In genomic region chr19:23817519-23817918, GRCh38 we compare ENCODE assay signal across 9 cellular contexts. TPM values are rescaled to one million over a fixed set of nuclear protein-coding genes. Genes with fewer than 3 reads are reported as not detected.
A peak's percentile ranks its signal among the peaks of the same experiment; 100 is the strongest.
DNase-seq lines count a peak whose midpoint lies in the region; ATAC-seq and TF ChIP-seq lines count a peak whose summit lies in the region.
"Had no signal": no experiment of that assay in that cellular context is flagged by ENCODE, and none has a peak within 500 bp of the region (broad histone marks: within the 10 kb centered on the region; RNA-seq: fewer than 3 reads in every experiment).

No MANE protein-coding gene starts in this region.

- no peaks in the 10 kb centered on the region for H3K27me3 ChIP-seq in foreskin keratinocyte

- no peak overlapping the region for H3K27ac ChIP-seq in foreskin keratinocyte

- no peaks in the 10 kb centered on the region for H3K27me3 Mint-ChIP-seq in activated CD4-positive, alpha-beta T cell treated with anti-CD3 and anti-CD28 coated beads, Interleukin-2, amount 10 ng/mL, durations not matched to agents 7 days and 5 days
- no peaks in the 10 kb centered on the region for H3K27me3 Mint-ChIP-seq in stimulated activated naive B cell treated with anti-CD40 and anti-IgM and Interleukin-4, amounts not matched to agents 10 μg/mL and 1 μg/mL and 100 μg/mL, for 72 hours
- H3K27me3 Mint-ChIP-seq: IgD-negative memory B cell had no signal

- H3K4me1 Mint-ChIP-seq in activated CD4-positive, alpha-beta T cell treated with anti-CD3 and anti-CD28 coated beads, Interleukin-2, amount 10 ng/mL, durations not matched to agents 7 days and 5 days: peaks cover 2% of the 10 kb centered on the region
- H3K4me1 Mint-ChIP-seq in stimulated activated naive B cell treated with anti-CD40 and anti-IgM and Interleukin-4, amounts not matched to agents 10 μg/mL and 1 μg/mL and 100 μg/mL, for 72 hours: no peaks in the 10 kb centered on the region

- DNase-seq in COLO668 (lab: John Stamatoyannopoulos, UW; ENCODE audit: unreplicated experiment) (peak; percentile 35), HK-2 (ENCODE audit: unreplicated experiment) (peak; percentile 18), foreskin keratinocyte (peak in 1 of 2 donors; percentile 22), DMS153 treated with DMSO at 0.1 percent for 48 hours (lab: John Stamatoyannopoulos, UW; ENCODE audit: unreplicated experiment) (no peak)
- DNase-seq in activated CD4-positive, alpha-beta T cell treated with anti-CD3 and anti-CD28 coated beads, Interleukin-2, amount 10 ng/mL, durations not matched to agents 7 days and 5 days: peak; percentile 56
- peak; percentile 17 for DNase-seq in stimulated activated naive B cell treated with anti-CD40 and anti-IgM and Interleukin-4, amounts not matched to agents 10 μg/mL and 1 μg/mL and 100 μg/mL, for 72 hours

- H3K27ac Mint-ChIP-seq in activated CD4-positive, alpha-beta T cell treated with anti-CD3 and anti-CD28 coated beads, Interleukin-2, amount 10 ng/mL, durations not matched to agents 7 days and 5 days: no peak overlapping the region
- H3K27ac Mint-ChIP-seq in stimulated activated naive B cell treated with anti-CD40 and anti-IgM and Interleukin-4, amounts not matched to agents 10 μg/mL and 1 μg/mL and 100 μg/mL, for 72 hours: peak overlapping the region; percentile 63
- H3K27ac Mint-ChIP-seq: IgD-negative memory B cell had no signal

- ATAC-seq in foreskin keratinocyte (no peak), HG03045 (IDR thresholded peaks at IDR 0.05; ENCODE audit: unreplicated experiment) (no peak), HG02642 (IDR thresholded peaks at IDR 0.05; ENCODE audit: poor library complexity, unreplicated experiment) (no peak)
- peak; percentile 70 to 76 for ATAC-seq in stimulated activated naive B cell treated with anti-CD40 and anti-IgM and Interleukin-4, amounts not matched to agents 10 μg/mL and 1 μg/mL and 100 μg/mL, for 72 hours (replicated peaks)

- no peak overlapping the region for H3K4me3 Mint-ChIP-seq in activated CD4-positive, alpha-beta T cell treated with anti-CD3 and anti-CD28 coated beads, Interleukin-2, amount 10 ng/mL, durations not matched to agents 7 days and 5 days
- H3K4me3 Mint-ChIP-seq in stimulated activated naive B cell treated with anti-CD40 and anti-IgM and Interleukin-4, amounts not matched to agents 10 μg/mL and 1 μg/mL and 100 μg/mL, for 72 hours: no peak overlapping the region
- H3K4me3 Mint-ChIP-seq: IgD-negative memory B cell had no signal

- CTCF ChIA-PET in activated CD4-positive, alpha-beta T cell treated with anti-CD3 and anti-CD28 coated beads, Interleukin-2, amount 10 ng/mL, durations not matched to agents 7 days and 5 days (lab: Charles Lee): interaction anchor here (0.7 to 1.7 kb wide), 2 partner anchors 16 to 163 kb away, joined by 3 read pairs; no protein-coding TSS in a partner anchor

- no peaks in the 10 kb centered on the region for H3K36me3 Mint-ChIP-seq in activated CD4-positive, alpha-beta T cell treated with anti-CD3 and anti-CD28 coated beads, Interleukin-2, amount 10 ng/mL, durations not matched to agents 7 days and 5 days (ENCODE audit: low read depth)
- peaks cover 0 to 4% of the 10 kb centered on the region in 2 donors for H3K36me3 Mint-ChIP-seq in stimulated activated naive B cell treated with anti-CD40 and anti-IgM and Interleukin-4, amounts not matched to agents 10 μg/mL and 1 μg/mL and 100 μg/mL, for 72 hours

- H3K4me1 ChIP-seq in foreskin keratinocyte: no peaks in the 10 kb centered on the region

- POLR2A ChIA-PET in activated CD4-positive, alpha-beta T cell treated with anti-CD3 and anti-CD28 coated beads, Interleukin-2, amount 10 ng/mL, durations not matched to agents 7 days and 5 days (lab: Charles Lee): no interaction called here

- H3K9me3 Mint-ChIP-seq in activated CD4-positive, alpha-beta T cell treated with anti-CD3 and anti-CD28 coated beads, Interleukin-2, amount 10 ng/mL, durations not matched to agents 7 days and 5 days: peaks cover 21% of the 10 kb centered on the region
- peaks cover 11 to 14% of the 10 kb centered on the region in 2 donors for H3K9me3 Mint-ChIP-seq in stimulated activated naive B cell treated with anti-CD40 and anti-IgM and Interleukin-4, amounts not matched to agents 10 μg/mL and 1 μg/mL and 100 μg/mL, for 72 hours

- peak; percentile 57 for TF ChIP-seq CTCF in foreskin keratinocyte (conservative IDR thresholded peaks at IDR 0.05)

RNA-seq across cellular contexts. Expression of gene ZNF681, which starts 58.8 kb away (rescaled TPM):
- total RNA-seq in activated CD4-positive, alpha-beta T cell treated with anti-CD3 and anti-CD28 coated beads, Interleukin-2, amount 10 ng/mL, durations not matched to agents 7 days and 5 days: 1 to 10 TPM; 4.6 to 5.2 TPM
- 1.4 and 1.7 TPM in 2 replicates for total RNA-seq in foreskin keratinocyte
- polyA plus RNA-seq in foreskin keratinocyte: 0.34 and 0.42 TPM in 2 replicates

Comparison
In these comparisons a context has a peak if more than half of its experiments do, and no peak if none do; other contexts are left out.
1. ATAC-seq: peak in stimulated activated naive B cell treated with anti-CD40 and anti-IgM and Interleukin-4, amounts not matched to agents 10 μg/mL and 1 μg/mL and 100 μg/mL, for 72 hours (2 of 2); none in foreskin keratinocyte (single experiment), HG03045 (single experiment) and HG02642 (single experiment).